1 cellular context compared by ENCODE assay signal in genomic region chr3:57974796-57975388, GRCh38.
TF ChIP-seq lines count a peak whose summit lies in the region.

No MANE protein-coding gene starts in this region.

TF ChIP-seq in SK-N-SH, 30 proteins besides CTCF, POLR2A, EP300 and RAD21 (continued from another document):
- peak; percentile 84 for TF ChIP-seq MAX (IDR thresholded peaks at IDR 0.05; ENCODE audit: low read depth)
- peak; percentile 85 for TF ChIP-seq PBX3 (IDR thresholded peaks at IDR 0.05)
- TF ChIP-seq GABPA (IDR thresholded peaks at IDR 0.05; ENCODE audit: low read depth), result no peak
